7 cellular contexts compared by ENCODE assay signal in the genomic region with DNA sequence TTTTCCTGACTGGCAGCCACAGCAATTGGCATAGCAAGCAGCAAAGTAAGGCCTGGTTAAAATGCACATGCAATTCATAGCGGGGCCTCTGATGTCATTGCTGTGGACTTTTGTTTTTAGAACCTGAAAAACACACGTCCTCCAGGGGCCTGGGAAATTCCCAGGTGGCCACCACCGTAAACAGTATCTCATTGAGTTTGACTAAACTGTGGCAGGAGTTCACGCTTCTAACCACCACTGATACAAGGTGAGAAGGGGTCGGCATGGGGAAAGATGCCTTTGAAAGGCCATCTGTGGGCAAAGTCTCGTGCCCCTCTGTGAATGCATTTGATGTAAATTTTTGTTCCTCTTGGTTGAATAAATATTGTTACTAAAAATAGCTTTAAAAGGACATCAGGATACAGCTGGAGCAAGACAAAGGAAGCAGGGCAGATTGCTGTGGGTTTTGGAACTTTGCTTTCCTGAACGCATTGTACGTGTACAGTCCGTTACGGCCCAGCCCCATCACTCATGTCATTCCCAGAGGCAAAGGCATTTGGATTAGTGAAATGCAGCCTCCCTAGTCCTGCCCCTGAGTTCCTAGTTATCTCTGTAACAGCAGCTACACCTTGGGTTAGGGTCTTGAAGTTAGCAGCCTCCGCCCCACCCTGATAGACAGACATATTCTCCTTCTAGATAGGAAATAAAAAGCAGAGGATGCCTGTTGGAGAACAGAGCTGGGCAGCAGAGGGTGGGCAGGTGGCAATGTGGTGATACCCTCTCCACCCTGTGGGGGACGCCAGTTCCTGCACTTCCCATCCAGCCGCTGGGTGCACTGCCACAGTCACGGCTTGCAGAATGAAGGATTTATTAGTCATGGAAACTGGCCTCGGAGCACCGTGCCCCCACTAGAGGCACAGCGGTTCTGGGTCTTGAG.
DNase-seq lines count a peak whose midpoint lies in the region; ATAC-seq and TF ChIP-seq lines count a peak whose summit lies in the region.

No MANE protein-coding gene starts in this region.

- no peaks in the 10 kb centered on the region for H3K27me3 Mint-ChIP-seq in activated T-helper 1 cell treated with anti-CD3 and anti-CD28 coated beads, Interleukin-12 subunit alpha, Interleukin-12 subunit beta, Interleukin-2, Interleukin-4 antibody, amounts not matched to agents 30 ng/mL and 10 ng/mL and 1 ng/mL, durations not matched to agents 14 hours and 24 hours and 36 hours (ENCODE audit: insufficient read depth)
- H3K27me3 Mint-ChIP-seq in memory B cell: no peaks in the 10 kb centered on the region

- H3K4me3 Mint-ChIP-seq in activated T-helper 1 cell treated with anti-CD3 and anti-CD28 coated beads, Interleukin-12 subunit alpha, Interleukin-12 subunit beta, Interleukin-2, Interleukin-4 antibody, amounts not matched to agents 30 ng/mL and 10 ng/mL and 1 ng/mL, durations not matched to agents 14 hours and 24 hours and 36 hours: peak overlapping the region; percentile 63
- H3K4me3 Mint-ChIP-seq in memory B cell: peak overlapping the region; percentile 43

- ATAC-seq in GM19438 (IDR thresholded peaks at IDR 0.05; ENCODE audit: low read depth, unreplicated experiment): peak; percentile 61
- peak; percentile 41 for ATAC-seq in HG03457 (IDR thresholded peaks at IDR 0.05; ENCODE audit: unreplicated experiment)
- peak; percentile 67 for ATAC-seq in memory B cell (ENCODE audit: low read depth)

- peak overlapping the region; percentile 95 for H3K27ac Mint-ChIP-seq in activated T-helper 1 cell treated with anti-CD3 and anti-CD28 coated beads, Interleukin-12 subunit alpha, Interleukin-12 subunit beta, Interleukin-2, Interleukin-4 antibody, amounts not matched to agents 30 ng/mL and 10 ng/mL and 1 ng/mL, durations not matched to agents 14 hours and 24 hours and 36 hours
- peak overlapping the region; percentile 88 for H3K27ac Mint-ChIP-seq in memory B cell

- H3K9me3 Mint-ChIP-seq in activated T-helper 1 cell treated with anti-CD3 and anti-CD28 coated beads, Interleukin-12 subunit alpha, Interleukin-12 subunit beta, Interleukin-2, Interleukin-4 antibody, amounts not matched to agents 30 ng/mL and 10 ng/mL and 1 ng/mL, durations not matched to agents 14 hours and 24 hours and 36 hours: peaks cover 4% of the 10 kb centered on the region
- no peaks in the 10 kb centered on the region for H3K9me3 Mint-ChIP-seq in memory B cell

- peaks cover 66% of the 10 kb centered on the region for H3K4me1 Mint-ChIP-seq in activated T-helper 1 cell treated with anti-CD3 and anti-CD28 coated beads, Interleukin-12 subunit alpha, Interleukin-12 subunit beta, Interleukin-2, Interleukin-4 antibody, amounts not matched to agents 30 ng/mL and 10 ng/mL and 1 ng/mL, durations not matched to agents 14 hours and 24 hours and 36 hours (ENCODE audit: low read depth)
- peaks cover 20% of the 10 kb centered on the region for H3K4me1 Mint-ChIP-seq in memory B cell

- peak; percentile 87 for TF ChIP-seq CTCF in GM12872 (IDR thresholded peaks at IDR 0.05; ENCODE audit: insufficient read depth, low read depth, low read length)

- peak; percentile 75 for DNase-seq in activated T-helper 1 cell treated with anti-CD3 and anti-CD28 coated beads, Interleukin-12 subunit alpha, Interleukin-12 subunit beta, Interleukin-2, Interleukin-4 antibody, amounts not matched to agents 30 ng/mL and 10 ng/mL and 1 ng/mL, durations not matched to agents 14 hours and 24 hours and 36 hours (ENCODE audit: low spot score)
- peak; percentile 56 to 67 for DNase-seq in memory B cell (ENCODE audit: low spot score in 2 of 2)
- DNase-seq in amniotic stem cell (lab: John Stamatoyannopoulos, UW): no peak
- no peak for DNase-seq in NCI-H2227 (lab: John Stamatoyannopoulos, UW; ENCODE audit: unreplicated experiment)

- peaks cover 13% of the 10 kb centered on the region for H3K36me3 Mint-ChIP-seq in activated T-helper 1 cell treated with anti-CD3 and anti-CD28 coated beads, Interleukin-12 subunit alpha, Interleukin-12 subunit beta, Interleukin-2, Interleukin-4 antibody, amounts not matched to agents 30 ng/mL and 10 ng/mL and 1 ng/mL, durations not matched to agents 14 hours and 24 hours and 36 hours (ENCODE audit: low read depth)
- peaks cover 2% of the 10 kb centered on the region for H3K36me3 Mint-ChIP-seq in memory B cell

- intact Hi-C loops in activated T-helper 1 cell treated with anti-CD3 and anti-CD28 coated beads, Interleukin-12 subunit alpha, Interleukin-12 subunit beta, Interleukin-2, Interleukin-4 antibody, amounts not matched to agents 30 ng/mL and 10 ng/mL and 1 ng/mL, durations not matched to agents 14 hours and 24 hours and 36 hours (cut with micrococcal nuclease): loop anchor here (1.0 to 10.0 kb wide), 10 partner anchors 36 to 424 kb away; no protein-coding TSS in a partner anchor

Comparison
In these comparisons a context has a peak if more than half of its experiments do, and no peak if none do; other contexts are left out.
1. DNase-seq: peak in activated T-helper 1 cell treated with anti-CD3 and anti-CD28 coated beads, Interleukin-12 subunit alpha, Interleukin-12 subunit beta, Interleukin-2, Interleukin-4 antibody, amounts not matched to agents 30 ng/mL and 10 ng/mL and 1 ng/mL, durations not matched to agents 14 hours and 24 hours and 36 hours (single experiment) and memory B cell (2 of 2); none in amniotic stem cell (single experiment) and NCI-H2227 (single experiment).
2. Peak in every context shown above with its lines, with median percentiles within 50 percentile points of each other: ATAC-seq.